In the genomic region with DNA sequence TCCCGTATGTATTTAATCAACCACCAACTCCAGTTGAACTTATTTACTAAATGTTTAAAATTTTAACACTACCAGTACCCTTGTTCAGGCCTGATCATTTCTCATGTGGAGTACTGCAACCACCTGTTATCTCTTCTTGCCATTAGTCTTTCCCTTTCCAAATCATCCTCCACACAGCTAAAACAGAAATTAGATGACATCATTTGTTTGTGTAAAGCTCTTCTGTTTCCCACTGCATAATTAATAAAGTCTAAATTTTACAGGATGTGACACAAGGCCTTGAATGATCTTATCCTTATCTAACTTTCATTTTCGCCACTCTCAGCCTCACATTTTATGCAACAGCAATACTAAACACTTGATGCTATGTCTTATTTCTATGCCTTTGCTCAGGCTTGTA, we compare ENCODE assay signal across 16 cellular contexts. TPM values are rescaled to one million over a fixed set of nuclear protein-coding genes. Genes with fewer than 3 reads are reported as not detected.
DNase-seq lines count a peak whose midpoint lies in the region; ATAC-seq and TF ChIP-seq lines count a peak whose summit lies in the region.
"Had no signal": no experiment of that assay in that cellular context is flagged by ENCODE, and none has a peak within 500 bp of the region (broad histone marks: within the 10 kb centered on the region; RNA-seq: fewer than 3 reads in every experiment).

No MANE protein-coding gene starts in this region.

- H3K4me3 ChIP-seq in CD8-positive, alpha-beta T cell (ENCODE audit: low read depth, low read length), result no peak overlapping the region
- H3K4me3 ChIP-seq: GM12878, GM23248 had no signal

- ATAC-seq in activated naive CD8-positive, alpha-beta T cell treated with anti-CD3 and anti-CD28 coated beads, Interleukin-2, amount 50 U/mL, for 24 hours, result no peak
- ATAC-seq in T-helper 17 cell (no peak), memory B cell (ENCODE audit: low read depth) (no peak)
- ATAC-seq in CD8-positive, alpha-beta T cell, result no peak
- ATAC-seq: GM12878 had no signal

- no peak for TF ChIP-seq CTCF in CD8-positive, alpha-beta T cell (IDR thresholded peaks at IDR 0.05)

- H3K27ac ChIP-seq in CD8-positive, alpha-beta T cell (ENCODE audit: low read depth, low read length), result no peak overlapping the region
- H3K27ac ChIP-seq: GM23248 had no signal

- H3K4me3 Mint-ChIP-seq in activated naive CD8-positive, alpha-beta T cell treated with anti-CD3 and anti-CD28 coated beads, Interleukin-2, amount 50 U/mL, for 24 hours, result no peak overlapping the region
- H3K4me3 Mint-ChIP-seq in activated naive CD8-positive, alpha-beta T cell treated with anti-CD3 and anti-CD28 coated beads for 36 hours, result no peak overlapping the region
- H3K4me3 Mint-ChIP-seq in T-helper 17 cell, result no peak overlapping the region
- no peak overlapping the region for H3K4me3 Mint-ChIP-seq in memory B cell
- no peak overlapping the region for H3K4me3 Mint-ChIP-seq in CD8-positive, alpha-beta T cell
- H3K4me3 Mint-ChIP-seq: B cell; CD4-positive, alpha-beta T cell had no signal

- POLR2A ChIA-PET in CD8-positive, alpha-beta T cell (lab: Charles Lee), result no interaction called here

- CTCF ChIA-PET in CD8-positive, alpha-beta T cell (lab: Charles Lee), result interaction anchor here (5.8 kb wide), 1 partner anchor 9 kb away, joined by 33 read pairs; no protein-coding TSS in a partner anchor

- H3K4me1 Mint-ChIP-seq in activated naive CD8-positive, alpha-beta T cell treated with anti-CD3 and anti-CD28 coated beads, Interleukin-2, amount 50 U/mL, for 24 hours, result peaks cover 2% of the 10 kb centered on the region
- no peaks in the 10 kb centered on the region for H3K4me1 Mint-ChIP-seq in activated naive CD8-positive, alpha-beta T cell treated with anti-CD3 and anti-CD28 coated beads for 36 hours
- H3K4me1 Mint-ChIP-seq in T-helper 17 cell, result no peaks in the 10 kb centered on the region
- H3K4me1 Mint-ChIP-seq in memory B cell, result no peaks in the 10 kb centered on the region
- no peaks in the 10 kb centered on the region for H3K4me1 Mint-ChIP-seq in CD8-positive, alpha-beta T cell (ENCODE audit: low read depth)
- H3K4me1 Mint-ChIP-seq: B cell had no signal

- no peaks in the 10 kb centered on the region for H3K27me3 ChIP-seq in CD8-positive, alpha-beta T cell (ENCODE audit: insufficient read depth, low read length)

- peaks cover 6% of the 10 kb centered on the region for H3K9me3 Mint-ChIP-seq in activated naive CD8-positive, alpha-beta T cell treated with anti-CD3 and anti-CD28 coated beads, Interleukin-2, amount 50 U/mL, for 24 hours
- H3K9me3 Mint-ChIP-seq in activated naive CD8-positive, alpha-beta T cell treated with anti-CD3 and anti-CD28 coated beads for 36 hours, result no peaks in the 10 kb centered on the region
- H3K9me3 Mint-ChIP-seq in memory B cell, result peaks cover 3% of the 10 kb centered on the region
- no peaks in the 10 kb centered on the region for H3K9me3 Mint-ChIP-seq in CD8-positive, alpha-beta T cell
- H3K9me3 Mint-ChIP-seq: CD4-positive, alpha-beta T cell had no signal

- DNase-seq in activated naive CD8-positive, alpha-beta T cell treated with anti-CD3 and anti-CD28 coated beads, Interleukin-2, amount 50 U/mL, for 24 hours, result no peak
- no peak for DNase-seq in activated naive CD8-positive, alpha-beta T cell treated with anti-CD3 and anti-CD28 coated beads for 36 hours
- no peak for DNase-seq in T-helper 17 cell
- DNase-seq in memory B cell (ENCODE audit: low spot score in 2 of 2), result no peak
- no peak for DNase-seq in GOT3 (lab: John Stamatoyannopoulos, UW)
- DNase-seq in effector CD8-positive, alpha-beta T cell (lab: John Stamatoyannopoulos, UW), result no peak
- no peak for DNase-seq in CD8-positive, alpha-beta T cell
- DNase-seq: ACHN; C1 segment of cervical spinal cord; CD4-positive, alpha-beta T cell; DMS79; GM23248; H7; IMR-90 had no signal

- no peaks in the 10 kb centered on the region for H3K9me3 ChIP-seq in T-helper 17 cell (ENCODE audit: control insufficient read depth, low read length, poor library complexity, severe bottlenecking)
- H3K9me3 ChIP-seq in CD8-positive, alpha-beta T cell (ENCODE audit: low read length), result no peaks in the 10 kb centered on the region

- H3K27ac Mint-ChIP-seq in activated naive CD8-positive, alpha-beta T cell treated with anti-CD3 and anti-CD28 coated beads, Interleukin-2, amount 50 U/mL, for 24 hours, result peak overlapping the region; percentile 3
- no peak overlapping the region for H3K27ac Mint-ChIP-seq in activated naive CD8-positive, alpha-beta T cell treated with anti-CD3 and anti-CD28 coated beads for 36 hours
- H3K27ac Mint-ChIP-seq in T-helper 17 cell (peak overlapping the region; percentile 67), memory B cell (peak overlapping the region; percentile 26)
- no peak overlapping the region for H3K27ac Mint-ChIP-seq in CD8-positive, alpha-beta T cell
- H3K27ac Mint-ChIP-seq: B cell; CD4-positive, alpha-beta T cell had no signal

- H3K36me3 Mint-ChIP-seq in activated naive CD8-positive, alpha-beta T cell treated with anti-CD3 and anti-CD28 coated beads, Interleukin-2, amount 50 U/mL, for 24 hours (ENCODE audit: low read depth), result peaks cover 43% of the 10 kb centered on the region
- H3K36me3 Mint-ChIP-seq in activated naive CD8-positive, alpha-beta T cell treated with anti-CD3 and anti-CD28 coated beads for 36 hours, result peaks cover 33% of the 10 kb centered on the region
- H3K36me3 Mint-ChIP-seq in T-helper 17 cell (ENCODE audit: low read depth), result peaks cover 27% of the 10 kb centered on the region
- peaks cover 49% of the 10 kb centered on the region for H3K36me3 Mint-ChIP-seq in memory B cell
- H3K36me3 Mint-ChIP-seq in CD8-positive, alpha-beta T cell, result peaks cover 72% of the 10 kb centered on the region

- no peaks in the 10 kb centered on the region for H3K27me3 Mint-ChIP-seq in activated naive CD8-positive, alpha-beta T cell treated with anti-CD3 and anti-CD28 coated beads, Interleukin-2, amount 50 U/mL, for 24 hours
- H3K27me3 Mint-ChIP-seq in activated naive CD8-positive, alpha-beta T cell treated with anti-CD3 and anti-CD28 coated beads for 36 hours, result no peaks in the 10 kb centered on the region
- H3K27me3 Mint-ChIP-seq in T-helper 17 cell, result no peaks in the 10 kb centered on the region
- no peaks in the 10 kb centered on the region for H3K27me3 Mint-ChIP-seq in memory B cell
- H3K27me3 Mint-ChIP-seq in CD8-positive, alpha-beta T cell (ENCODE audit: low read depth), result no peaks in the 10 kb centered on the region
- H3K27me3 Mint-ChIP-seq: B cell; CD4-positive, alpha-beta T cell had no signal

- no peaks in the 10 kb centered on the region for H3K4me1 ChIP-seq in CD8-positive, alpha-beta T cell (ENCODE audit: insufficient read depth, low read length)

- intact Hi-C loops in CD8-positive, alpha-beta T cell (cut with DNase I, micrococcal nuclease), result no loop called here

- peaks cover 22% of the 10 kb centered on the region for H3K36me3 ChIP-seq in CD8-positive, alpha-beta T cell (ENCODE audit: insufficient read depth, low read length)

RNA-seq across cellular contexts. Expression of gene GDAP2, which starts 24.4 kb away (rescaled TPM):
- total RNA-seq in activated naive CD8-positive, alpha-beta T cell treated with anti-CD3 and anti-CD28 coated beads for 36 hours, result 10 to 100 TPM; 21.3 to 25.6 TPM
- 10 to 100 TPM; 24.1 to 28.8 TPM for total RNA-seq in T-helper 17 cell
- total RNA-seq in CD8-positive, alpha-beta T cell, result 10 to 100 TPM; 24.9 to 28.0 TPM

RNA-seq across cellular contexts. Expression of gene WDR3, which starts 24.5 kb away (rescaled TPM):
- 10 to 100 TPM; 86.4 to 91.5 TPM for total RNA-seq in activated naive CD8-positive, alpha-beta T cell treated with anti-CD3 and anti-CD28 coated beads for 36 hours
- total RNA-seq in T-helper 17 cell, result 10 to 100 TPM in 1 of 2 donors, 1 to 10 TPM in 1; 9.3 to 11.0 TPM
- total RNA-seq in CD8-positive, alpha-beta T cell, result 1 to 10 TPM; 5.7 to 6.1 TPM

Comparison
In these comparisons a context has a peak if more than half of its experiments do, and no peak if none do; other contexts are left out.
1. H3K27ac Mint-ChIP-seq: peak in activated naive CD8-positive, alpha-beta T cell treated with anti-CD3 and anti-CD28 coated beads, Interleukin-2, amount 50 U/mL, for 24 hours (single experiment), T-helper 17 cell (single experiment) and memory B cell (single experiment); none in activated naive CD8-positive, alpha-beta T cell treated with anti-CD3 and anti-CD28 coated beads for 36 hours (single experiment) and CD8-positive, alpha-beta T cell (single experiment).
2. RNA of gene WDR3, which starts 24.5 kb away (total RNA-seq): 86.4 to 91.5 TPM in activated naive CD8-positive, alpha-beta T cell treated with anti-CD3 and anti-CD28 coated beads for 36 hours; 9.3 to 11.0 TPM in T-helper 17 cell and 5.7 to 6.1 TPM in CD8-positive, alpha-beta T cell; every median in the first group is over 4 times any median in the second.